In the genomic region with DNA sequence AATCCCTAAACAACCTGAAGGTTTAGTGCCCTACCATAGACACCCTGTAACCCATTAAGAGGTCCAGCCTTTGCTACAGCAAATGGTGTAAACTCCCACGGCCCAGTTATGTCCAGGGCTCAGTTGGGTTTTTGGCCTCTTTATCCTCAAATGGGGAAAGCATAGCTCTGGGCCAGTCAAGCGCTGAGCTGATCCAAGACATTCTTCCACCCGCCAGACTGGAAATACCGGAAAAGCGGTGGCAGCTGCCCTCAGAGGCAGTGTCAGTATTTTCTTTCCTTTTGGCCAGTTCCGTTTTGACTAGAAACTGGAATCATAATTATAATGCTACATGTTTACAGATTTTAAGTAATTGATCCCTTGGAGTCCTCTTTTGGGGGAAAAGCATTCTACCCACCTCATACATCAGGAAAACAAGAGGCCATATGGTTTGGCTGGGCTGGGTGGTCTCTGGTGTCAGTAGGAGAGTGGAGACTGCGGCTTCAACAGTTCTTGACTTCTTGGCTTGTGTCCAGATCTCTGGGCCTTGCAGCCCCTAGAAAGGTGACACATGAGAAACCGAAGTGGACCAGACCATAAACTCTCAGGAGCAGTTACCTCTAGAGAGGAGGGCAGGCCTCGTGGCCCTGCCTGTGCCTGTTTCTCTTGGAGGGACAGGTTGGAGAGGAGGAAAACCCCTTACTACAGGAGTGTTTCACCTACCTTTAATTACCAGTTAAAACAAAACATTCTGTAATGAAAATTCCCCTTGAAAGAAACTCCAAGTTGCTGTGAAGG, we compare ENCODE assay signal across 1 cellular context.
A peak's percentile ranks its signal among the peaks of the same experiment; 100 is the strongest.
TF ChIP-seq lines count a peak whose summit lies in the region.

No MANE protein-coding gene starts in this region.

TF ChIP-seq in Ishikawa, 13 proteins besides CTCF, POLR2A, EP300 and RAD21 (continued from another document):
- TF ChIP-seq, protein P1, sequence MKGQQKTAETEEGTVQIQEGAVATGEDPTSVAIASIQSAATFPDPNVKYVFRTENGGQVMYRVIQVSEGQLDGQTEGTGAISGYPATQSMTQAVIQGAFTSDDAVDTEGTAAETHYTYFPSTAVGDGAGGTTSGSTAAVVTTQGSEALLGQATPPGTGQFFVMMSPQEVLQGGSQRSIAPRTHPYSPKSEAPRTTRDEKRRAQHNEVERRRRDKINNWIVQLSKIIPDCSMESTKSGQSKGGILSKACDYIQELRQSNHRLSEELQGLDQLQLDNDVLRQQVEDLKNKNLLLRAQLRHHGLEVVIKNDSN (IDR thresholded peaks at IDR 0.05), result peak; percentile 59; the same call in 1 of the 2 replicates
- TF ChIP-seq REST (IDR thresholded peaks at IDR 0.05; ENCODE audit: low read depth), result no peak; the same call in 1 of the 2 replicates
